ENCODE assay signal across 8 cellular contexts in genomic region chr5:97534166-97534565, GRCh38.
DNase-seq lines count a peak whose midpoint lies in the region; ATAC-seq and TF ChIP-seq lines count a peak whose summit lies in the region.

No MANE protein-coding gene starts in this region.

- peak; percentile 64 to 72 for TF ChIP-seq CTCF in mammary epithelial cell (conservative IDR thresholded peaks at IDR 0.05 in 1 of 2, IDR thresholded peaks at IDR 0.05 in 1 of 2; ENCODE audit: extremely low read depth in 1 of 2, insufficient read depth in 1 of 2, low read depth in 1 of 2, low read length in 2 of 2)

- no peaks in the 10 kb centered on the region for H3K36me3 ChIP-seq in mammary epithelial cell (ENCODE audit: insufficient read depth, low read length)

- dilution Hi-C loops in mammary epithelial cell (cut with HindIII; ENCODE audit: low sequenced_read_pairs), result no loop called here

- H4K20me1 ChIP-seq in mammary epithelial cell (ENCODE audit: insufficient read depth, low read length), result no peaks in the 10 kb centered on the region

- H3K9me3 Mint-ChIP-seq in activated T-helper 1 cell treated with anti-CD3 and anti-CD28 coated beads, Interleukin-12 subunit alpha, Interleukin-12 subunit beta, Interleukin-2, Interleukin-4 antibody, amounts not matched to agents 30 ng/mL and 10 ng/mL and 1 ng/mL, durations not matched to agents 14 hours and 24 hours and 36 hours, result no peaks in the 10 kb centered on the region

- intact Hi-C loops in mammary epithelial cell (cut with micrococcal nuclease), result loop anchor here (1.0 to 5.0 kb wide), 4 partner anchors 237 to 1293 kb away; no protein-coding TSS in a partner anchor
- intact Hi-C loops in activated T-helper 1 cell treated with anti-CD3 and anti-CD28 coated beads, Interleukin-12 subunit alpha, Interleukin-12 subunit beta, Interleukin-2, Interleukin-4 antibody, amounts not matched to agents 30 ng/mL and 10 ng/mL and 1 ng/mL, durations not matched to agents 14 hours and 24 hours and 36 hours (cut with micrococcal nuclease), result loop anchor here (2.0 kb wide), 1 partner anchor 303 kb away; no protein-coding TSS in a partner anchor

- H3K4me1 ChIP-seq in mammary epithelial cell (ENCODE audit: insufficient read depth, low read length), result no peaks in the 10 kb centered on the region

- no peaks in the 10 kb centered on the region for H3K9me3 ChIP-seq in mammary epithelial cell (replicated peaks; ENCODE audit: insufficient read depth, low read length)

- ATAC-seq in GM18868 (IDR thresholded peaks at IDR 0.05; ENCODE audit: unreplicated experiment) (peak; percentile 83), HG02981 (IDR thresholded peaks at IDR 0.05; ENCODE audit: unreplicated experiment) (peak; percentile 62), left lobe of liver (peak; percentile 99)

- no peak overlapping the region for H2AFZ ChIP-seq in mammary epithelial cell (ENCODE audit: low read depth, low read length)

- no peaks in the 10 kb centered on the region for H3K36me3 Mint-ChIP-seq in activated T-helper 1 cell treated with anti-CD3 and anti-CD28 coated beads, Interleukin-12 subunit alpha, Interleukin-12 subunit beta, Interleukin-2, Interleukin-4 antibody, amounts not matched to agents 30 ng/mL and 10 ng/mL and 1 ng/mL, durations not matched to agents 14 hours and 24 hours and 36 hours (ENCODE audit: low read depth)

- peaks cover 2% of the 10 kb centered on the region for H3K27me3 Mint-ChIP-seq in activated T-helper 1 cell treated with anti-CD3 and anti-CD28 coated beads, Interleukin-12 subunit alpha, Interleukin-12 subunit beta, Interleukin-2, Interleukin-4 antibody, amounts not matched to agents 30 ng/mL and 10 ng/mL and 1 ng/mL, durations not matched to agents 14 hours and 24 hours and 36 hours (ENCODE audit: insufficient read depth)

- BruUV-seq in mammary epithelial cell (replicated peaks; lab: Mats Ljungman, UMichigan), result TSS peak; percentile 95

- H3K4me1 Mint-ChIP-seq in activated T-helper 1 cell treated with anti-CD3 and anti-CD28 coated beads, Interleukin-12 subunit alpha, Interleukin-12 subunit beta, Interleukin-2, Interleukin-4 antibody, amounts not matched to agents 30 ng/mL and 10 ng/mL and 1 ng/mL, durations not matched to agents 14 hours and 24 hours and 36 hours (ENCODE audit: low read depth), result no peaks in the 10 kb centered on the region

- H3K4me2 ChIP-seq in mammary epithelial cell (ENCODE audit: insufficient read depth, low read depth, low read length), result peak overlapping the region; percentile 44

- DNase-seq in COLO829 (ENCODE audit: low spot score) (peak; percentile 18), NCI-H69 (lab: John Stamatoyannopoulos, UW) (peak; percentile 87), mammary epithelial cell (peak; percentile 85), left lobe of liver (ENCODE audit: low spot score) (peak; percentile 47), ureter (ENCODE audit: low spot score) (no peak)
- DNase-seq in activated T-helper 1 cell treated with anti-CD3 and anti-CD28 coated beads, Interleukin-12 subunit alpha, Interleukin-12 subunit beta, Interleukin-2, Interleukin-4 antibody, amounts not matched to agents 30 ng/mL and 10 ng/mL and 1 ng/mL, durations not matched to agents 14 hours and 24 hours and 36 hours (ENCODE audit: low spot score), result no peak

- H3K4me3 Mint-ChIP-seq in activated T-helper 1 cell treated with anti-CD3 and anti-CD28 coated beads, Interleukin-12 subunit alpha, Interleukin-12 subunit beta, Interleukin-2, Interleukin-4 antibody, amounts not matched to agents 30 ng/mL and 10 ng/mL and 1 ng/mL, durations not matched to agents 14 hours and 24 hours and 36 hours, result no peak overlapping the region

- no peak overlapping the region for H3K4me3 ChIP-seq in mammary epithelial cell (replicated peaks in 1 of 3; ENCODE audit: insufficient read depth in 1 of 3, low read depth in 2 of 3, low read length in 3 of 3)

- H3K27me3 ChIP-seq in mammary epithelial cell (ENCODE audit: insufficient read depth, low read length), result no peaks in the 10 kb centered on the region

- no peak overlapping the region for H3K27ac ChIP-seq in mammary epithelial cell (ENCODE audit: insufficient read depth, low read depth, low read length)

- no peak overlapping the region for H3K9ac ChIP-seq in mammary epithelial cell (ENCODE audit: insufficient read depth, low read length)

- in situ Hi-C loops in mammary epithelial cell (cut with MboI; ENCODE audit: low sequenced_read_pairs in 2 of 2), result no loop called here

- no peaks in the 10 kb centered on the region for H3K79me2 ChIP-seq in mammary epithelial cell (ENCODE audit: insufficient read depth, low read length)

- no peak overlapping the region for H3K27ac Mint-ChIP-seq in activated T-helper 1 cell treated with anti-CD3 and anti-CD28 coated beads, Interleukin-12 subunit alpha, Interleukin-12 subunit beta, Interleukin-2, Interleukin-4 antibody, amounts not matched to agents 30 ng/mL and 10 ng/mL and 1 ng/mL, durations not matched to agents 14 hours and 24 hours and 36 hours

- CTCF ChIA-PET in mammary epithelial cell (lab: Charles Lee; ENCODE audit: low non-redundant PET), result interaction anchor here (0.5 to 0.8 kb wide), 8 partner anchors 21 to 1100 kb away, joined by 3 to 5 read pairs (median 4); no protein-coding TSS in a partner anchor

Comparison
In these comparisons a context has a peak if more than half of its experiments do, and no peak if none do; other contexts are left out.
1. DNase-seq: peak in COLO829 (single experiment), NCI-H69 (single experiment), mammary epithelial cell (single experiment) and left lobe of liver (single experiment); none in activated T-helper 1 cell treated with anti-CD3 and anti-CD28 coated beads, Interleukin-12 subunit alpha, Interleukin-12 subunit beta, Interleukin-2, Interleukin-4 antibody, amounts not matched to agents 30 ng/mL and 10 ng/mL and 1 ng/mL, durations not matched to agents 14 hours and 24 hours and 36 hours (single experiment) and ureter (single experiment).
2. Peak in every context shown above with its lines, with median percentiles within 50 percentile points of each other: ATAC-seq.